Comparison of ENCODE assay signal across 8 cellular contexts in the genomic region with DNA sequence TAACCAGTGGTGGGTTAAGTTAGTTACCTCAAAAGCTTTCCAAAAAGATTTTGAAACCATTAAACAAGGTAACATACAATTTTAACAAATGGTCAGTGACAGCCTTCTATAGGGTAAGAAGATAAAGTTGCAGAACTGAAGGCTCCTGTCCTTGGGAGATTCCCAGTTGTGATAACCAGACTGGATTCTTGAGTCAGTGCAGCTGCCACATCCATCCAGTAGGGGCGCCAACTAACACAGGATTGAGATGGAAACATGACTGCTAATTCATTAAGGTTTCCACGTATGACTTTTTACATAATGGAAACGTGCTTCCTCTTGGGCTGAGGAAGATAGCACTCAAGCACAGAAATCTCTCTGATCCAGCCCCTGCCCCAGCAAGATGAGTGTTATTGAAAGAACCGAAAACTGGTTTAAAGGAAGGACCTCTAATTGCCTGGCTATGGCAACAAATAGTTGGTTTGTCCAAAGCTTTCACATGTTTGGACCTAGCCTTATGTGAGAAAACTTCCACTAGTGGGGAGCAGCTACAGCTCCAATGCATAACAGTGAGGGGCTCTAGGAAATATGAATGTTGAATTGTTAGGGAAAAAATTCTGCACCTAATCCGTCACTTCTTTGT.
DNase-seq lines count a peak whose midpoint lies in the region; ATAC-seq and TF ChIP-seq lines count a peak whose summit lies in the region.

No MANE protein-coding gene starts in this region.

- no peaks in the 10 kb centered on the region for H3K36me3 Mint-ChIP-seq in activated T-helper 2 cell treated with anti-CD3 and anti-CD28 coated beads, Interferon-gamma antibody, Interleukin-2, Interleukin-4, amounts not matched to agents 10 μg/mL and 5 μg/mL and 100 μg/mL, durations not matched to agents 14 hours and 24 hours and 36 hours (ENCODE audit: low read depth)

- no peaks in the 10 kb centered on the region for H3K4me1 Mint-ChIP-seq in activated T-helper 2 cell treated with anti-CD3 and anti-CD28 coated beads, Interferon-gamma antibody, Interleukin-2, Interleukin-4, amounts not matched to agents 10 μg/mL and 5 μg/mL and 100 μg/mL, durations not matched to agents 14 hours and 24 hours and 36 hours (ENCODE audit: low read depth)

- H3K27me3 ChIP-seq in adipocyte (replicated peaks; ENCODE audit: control insufficient read depth, insufficient read depth, low read length) (no peaks in the 10 kb centered on the region), lung (ENCODE audit: control insufficient read depth, insufficient read depth) (no peaks in the 10 kb centered on the region), aorta (ENCODE audit: control insufficient read depth in 1 of 2, insufficient read depth in 2 of 2, low read length in 1 of 2) (no peaks in the 10 kb centered on the region)

- intact Hi-C loops in aorta (cut with DNase I) = no loop called here
- intact Hi-C loops in activated T-helper 2 cell treated with anti-CD3 and anti-CD28 coated beads, Interferon-gamma antibody, Interleukin-2, Interleukin-4, amounts not matched to agents 10 μg/mL and 5 μg/mL and 100 μg/mL, durations not matched to agents 14 hours and 24 hours and 36 hours (cut with micrococcal nuclease) = no loop called here

- no peak for TF ChIP-seq CTCF in lung (IDR thresholded peaks at IDR 0.05; ENCODE audit: control extremely low read depth, extremely low read depth)
- no peak for TF ChIP-seq CTCF in omental fat pad (IDR thresholded peaks at IDR 0.05)

- peak; percentile 48 for DNase-seq in ELR (ENCODE audit: low read depth)
- peak; percentile 12 for DNase-seq in HK-2 (ENCODE audit: unreplicated experiment)
- peak; percentile 24 for DNase-seq in adipocyte (ENCODE audit: low read depth)
- peak; percentile 25 for DNase-seq in lung (ENCODE audit: low spot score)
- DNase-seq in omental fat pad (ENCODE audit: low spot score) = no peak
- DNase-seq in aorta = no peak
- DNase-seq in activated T-helper 2 cell treated with anti-CD3 and anti-CD28 coated beads, Interferon-gamma antibody, Interleukin-2, Interleukin-4, amounts not matched to agents 10 μg/mL and 5 μg/mL and 100 μg/mL, durations not matched to agents 14 hours and 24 hours and 36 hours (ENCODE audit: low spot score) = no peak

- H3K9me3 Mint-ChIP-seq in activated T-helper 2 cell treated with anti-CD3 and anti-CD28 coated beads, Interferon-gamma antibody, Interleukin-2, Interleukin-4, amounts not matched to agents 10 μg/mL and 5 μg/mL and 100 μg/mL, durations not matched to agents 14 hours and 24 hours and 36 hours = peaks cover 41% of the 10 kb centered on the region

- H3K4me3 Mint-ChIP-seq in activated T-helper 2 cell treated with anti-CD3 and anti-CD28 coated beads, Interferon-gamma antibody, Interleukin-2, Interleukin-4, amounts not matched to agents 10 μg/mL and 5 μg/mL and 100 μg/mL, durations not matched to agents 14 hours and 24 hours and 36 hours (ENCODE audit: low read depth) = no peak overlapping the region

- no peaks in the 10 kb centered on the region for H3K27me3 Mint-ChIP-seq in activated T-helper 2 cell treated with anti-CD3 and anti-CD28 coated beads, Interferon-gamma antibody, Interleukin-2, Interleukin-4, amounts not matched to agents 10 μg/mL and 5 μg/mL and 100 μg/mL, durations not matched to agents 14 hours and 24 hours and 36 hours (ENCODE audit: low read depth)

- H3K27ac Mint-ChIP-seq in activated T-helper 2 cell treated with anti-CD3 and anti-CD28 coated beads, Interferon-gamma antibody, Interleukin-2, Interleukin-4, amounts not matched to agents 10 μg/mL and 5 μg/mL and 100 μg/mL, durations not matched to agents 14 hours and 24 hours and 36 hours = no peak overlapping the region

- no peak overlapping the region for H3K9ac ChIP-seq in adipocyte (ENCODE audit: low read length)

- WGBS in lung, 2 donors = 60 to 63% methylated on average over 5 of the region's 5 CpGs
- 81 to 84% methylated on average over 5 of the region's 5 CpGs for WGBS in aorta, 2 donors

- H3K9me3 ChIP-seq in adipocyte (ENCODE audit: control insufficient read depth, low read length) (no peaks in the 10 kb centered on the region), lung (ENCODE audit: control insufficient read depth in 2 of 2, insufficient read depth in 1 of 2, low read length in 1 of 2) (peaks cover 0 to 2% of the 10 kb centered on the region in 2 donors), aorta (ENCODE audit: control insufficient read depth, low read length) (no peaks in the 10 kb centered on the region)

- H3K36me3 ChIP-seq in adipocyte (ENCODE audit: control insufficient read depth, insufficient read depth, low read length, severe bottlenecking) (no peaks in the 10 kb centered on the region), lung (ENCODE audit: control insufficient read depth in 2 of 2, insufficient read depth in 2 of 2, low read length in 2 of 2) (no peaks in the 10 kb centered on the region), aorta (ENCODE audit: control insufficient read depth in 1 of 2, insufficient read depth in 2 of 2, low read length in 1 of 2) (no peaks in the 10 kb centered on the region)

- H3K4me3 ChIP-seq in adipocyte (ENCODE audit: low read length) (no peak overlapping the region), lung (no peak overlapping the region), aorta (ENCODE audit: low read length in 2 of 2) (no peak overlapping the region)

- no peaks in the 10 kb centered on the region for H3K4me1 ChIP-seq in adipocyte (ENCODE audit: control insufficient read depth, insufficient read depth, low read length)
- no peaks in the 10 kb centered on the region for H3K4me1 ChIP-seq in lung (ENCODE audit: control insufficient read depth in 2 of 2, insufficient read depth in 2 of 2, low read length in 2 of 2)
- H3K4me1 ChIP-seq in aorta (ENCODE audit: control insufficient read depth in 1 of 2, insufficient read depth in 2 of 2, low read length in 2 of 2) = peaks cover 0 to 2% of the 10 kb centered on the region in 2 donors

- no peak overlapping the region for H3K27ac ChIP-seq in lung (ENCODE audit: low read depth in 1 of 2, low read length in 1 of 2)
- H3K27ac ChIP-seq in aorta (ENCODE audit: low read depth in 1 of 2, low read length in 2 of 2) = no peak overlapping the region

- no peak for ATAC-seq in lung (ENCODE audit: insufficient read depth, low FRiP score)
- no peak for ATAC-seq in omental fat pad (ENCODE audit: low FRiP score)
- ATAC-seq in aorta (ENCODE audit: low FRiP score) = no peak
- no peak for ATAC-seq in GM21825 (IDR thresholded peaks at IDR 0.05; ENCODE audit: unreplicated experiment)

Comparison
In these comparisons a context has a peak if more than half of its experiments do, and no peak if none do; other contexts are left out.
1. DNase-seq: peak in ELR (single experiment), HK-2 (single experiment), adipocyte (single experiment) and lung (single experiment); none in omental fat pad (single experiment), aorta (0 of 2) and activated T-helper 2 cell treated with anti-CD3 and anti-CD28 coated beads, Interferon-gamma antibody, Interleukin-2, Interleukin-4, amounts not matched to agents 10 μg/mL and 5 μg/mL and 100 μg/mL, durations not matched to agents 14 hours and 24 hours and 36 hours (single experiment).